Comparison of ENCODE assay signal across 8 cellular contexts in genomic region chr2:24047703-24048033, GRCh38. TPM values are rescaled to one million over a fixed set of nuclear protein-coding genes. Genes with fewer than 3 reads are reported as not detected.
DNase-seq lines count a peak whose midpoint lies in the region; ATAC-seq and TF ChIP-seq lines count a peak whose summit lies in the region.

No MANE protein-coding gene starts in this region.

- H3K4me1 ChIP-seq in KMS-11 (ENCODE audit: low read depth, poor library complexity, severe bottlenecking) (peaks cover 14% of the 10 kb centered on the region), psoas muscle (peaks cover 15% of the 10 kb centered on the region)

- H3K36me3 ChIP-seq in KMS-11 (ENCODE audit: insufficient read depth) (no peaks in the 10 kb centered on the region), psoas muscle (ENCODE audit: insufficient read depth in 1 of 2, low read depth in 1 of 2) (no peaks in the 10 kb centered on the region)

- WGBS in psoas muscle, 3 donors: 33 to 39% (median 39%) methylated on average over 8 of the region's 8 CpGs

- H3K9ac ChIP-seq in KMS-11: no peak overlapping the region

- intact Hi-C loops in psoas muscle (cut with DNase I): loop anchor here in 1 of 2 donors (5.0 kb wide), 1 partner anchor 35 kb away; the partner anchor contains the start of gene TP53I3

- no peaks in the 10 kb centered on the region for H3K9me3 ChIP-seq in psoas muscle

- no peaks in the 10 kb centered on the region for H3K36me3 Mint-ChIP-seq in chondrocyte (ENCODE audit: low read depth)

- H3K27me3 Mint-ChIP-seq in chondrocyte (ENCODE audit: low read depth): no peaks in the 10 kb centered on the region

- ATAC-seq in GM19397 (IDR thresholded peaks at IDR 0.05; ENCODE audit: unreplicated experiment): peak; percentile 1
- peak in 1 of 4 donors; percentile 2 for ATAC-seq in psoas muscle

- H3K27ac ChIP-seq in KMS-11 (no peak overlapping the region), psoas muscle (no peak overlapping the region)

- no peaks in the 10 kb centered on the region for H3K9me3 Mint-ChIP-seq in chondrocyte (ENCODE audit: low read depth)

- H3K4me3 ChIP-seq in KMS-11 (IDR thresholded peaks at IDR 0.05; ENCODE audit: insufficient read depth, low read depth, low read length) (peak overlapping the region; percentile 10), psoas muscle (peak overlapping the region; percentile 88)

- H4K20me1 ChIP-seq in KMS-11 (ENCODE audit: insufficient read depth): no peaks in the 10 kb centered on the region

- DNase-seq in chondrocyte (ENCODE audit: low spot score) (no peak), psoas muscle (no peak), HEK293T (ENCODE audit: extremely low spot score) (no peak), epidermal melanocyte (ENCODE audit: insufficient read length, low spot score) (no peak), MV-4-11 (lab: John Stamatoyannopoulos, UW) (no peak), NCI-H1092 treated with DMSO at 0.1 percent for 48 hours (lab: John Stamatoyannopoulos, UW) (no peak)

- H3K4me2 ChIP-seq in KMS-11: peak overlapping the region; percentile 44

- no peaks in the 10 kb centered on the region for H3K27me3 ChIP-seq in KMS-11 (ENCODE audit: insufficient read depth, low read depth)
- H3K27me3 ChIP-seq in psoas muscle (ENCODE audit: insufficient read depth in 3 of 3, low read length in 2 of 3): peaks cover 0 to 17% (median 4%) of the 10 kb centered on the region in 3 donors

- H2AFZ ChIP-seq in KMS-11 (ENCODE audit: low read depth): peak overlapping the region; percentile 84

- TF ChIP-seq CTCF in KMS-11 (conservative IDR thresholded peaks at IDR 0.05; ENCODE audit: low read depth, low read length): no peak
- no peak for TF ChIP-seq CTCF in chondrocyte (IDR thresholded peaks at IDR 0.05)
- TF ChIP-seq CTCF in psoas muscle (IDR thresholded peaks at IDR 0.05): no peak

- CTCF ChIA-PET in HEK293T (lab: Yijun Ruan, JAX): interaction anchor here (0.9 to 1.9 kb wide), 3 partner anchors 37 to 122 kb away, joined by 3 to 6 read pairs (median 4); partner anchors contain the start of genes ATAD2B and TP53I3

- H3K27ac Mint-ChIP-seq in chondrocyte (ENCODE audit: unreplicated experiment): peak overlapping the region; percentile 37

- peak overlapping the region; percentile 85 for H3K4me3 Mint-ChIP-seq in chondrocyte (ENCODE audit: unreplicated experiment)

- POLR2A ChIA-PET in HEK293T (lab: Yijun Ruan, JAX): interaction anchor here (0.8 to 2.4 kb wide), 27 partner anchors 8 to 313 kb away, joined by 3 to 44 read pairs (median 5); partner anchors contain the start of genes ATAD2B, ITSN2, SF3B6 and TP53I3

- no peaks in the 10 kb centered on the region for H3K79me2 ChIP-seq in KMS-11 (ENCODE audit: insufficient read depth, low read depth)

- H3K4me1 Mint-ChIP-seq in chondrocyte (ENCODE audit: low read depth): peaks cover 24% of the 10 kb centered on the region

TF ChIP-seq in HEK293T, 16 proteins besides CTCF, POLR2A, EP300 and RAD21:
- TF ChIP-seq ARNT (IDR thresholded peaks at IDR 0.05) (no peak), FOXA1 (IDR thresholded peaks at IDR 0.05) (no peak), CTBP1 (IDR thresholded peaks at IDR 0.05; ENCODE audit: borderline replicate concordance) (no peak), NFRKB (IDR thresholded peaks at IDR 0.05) (no peak), FOXK2 (IDR thresholded peaks at IDR 0.05) (no peak), SUZ12 (IDR thresholded peaks at IDR 0.05) (no peak), LEF1 (IDR thresholded peaks at IDR 0.05; ENCODE audit: borderline replicate concordance) (no peak), FOXM1 (IDR thresholded peaks at IDR 0.05; ENCODE audit: borderline replicate concordance) (no peak)

RNA-seq across cellular contexts. Expression of gene WDCP, which starts 0.5 kb away (rescaled TPM):
- total RNA-seq in chondrocyte (10.6 to 12.6 TPM (median 12.5 TPM) in 3 replicates), psoas muscle (10 to 100 TPM in 2 of 4 donors, 1 to 10 TPM in 2; 6.5 to 14.6 (median 9.7) TPM)
- 10 to 100 TPM in 1 of 3 donors, 1 to 10 TPM in 2; 4.6 to 17.3 (median 5.0) TPM for polyA plus RNA-seq in psoas muscle

RNA-seq across cellular contexts. Expression of gene FKBP1B, which starts 1.9 kb away (rescaled TPM):
- 10.4 to 18.2 TPM (median 16.2 TPM) in 3 replicates for total RNA-seq in chondrocyte
- 1 to 10 TPM in 1 of 4 donors, under 1 TPM in 3; 0.46 to 1.8 (median 0.75) TPM for total RNA-seq in psoas muscle
- 1 to 10 TPM; 1.3 to 2.7 (median 2.1) TPM for polyA plus RNA-seq in psoas muscle

RNA-seq across cellular contexts. Expression of gene SF3B6, which starts 28.5 kb away (rescaled TPM):
- total RNA-seq in chondrocyte (67.0 to 81.9 TPM (median 72.0 TPM) in 3 replicates), psoas muscle (10 to 100 TPM; 44.2 to 60.5 (median 55.5) TPM)
- polyA plus RNA-seq in psoas muscle: 100 to 1,000 TPM in 1 of 3 donors, 10 to 100 TPM in 2; 68.2 to 116 (median 90.8) TPM

RNA-seq across cellular contexts. Expression of gene TP53I3, which starts 37.0 kb away (rescaled TPM):
- total RNA-seq in chondrocyte: 48.6 to 56.7 TPM (median 51.7 TPM) in 3 replicates
- 1 to 10 TPM; 1.3 to 5.0 (median 2.6) TPM for total RNA-seq in psoas muscle
- polyA plus RNA-seq in psoas muscle: 1 to 10 TPM; 1.7 to 5.6 (median 3.7) TPM

RNA-seq across cellular contexts. Expression of gene MFSD2B, which starts 37.8 kb away (rescaled TPM):
- total RNA-seq in chondrocyte: 0.51 TPM in 1 of 3 replicates, not detected in the others
- under 1 TPM in 2 of 4 donors, not detected in 2; 0.27 to 0.28 TPM for total RNA-seq in psoas muscle
- under 1 TPM; 0.03 to 0.12 (median 0.07) TPM for polyA plus RNA-seq in psoas muscle
